Comparison of ENCODE assay signal across 9 cellular contexts in the genomic region with DNA sequence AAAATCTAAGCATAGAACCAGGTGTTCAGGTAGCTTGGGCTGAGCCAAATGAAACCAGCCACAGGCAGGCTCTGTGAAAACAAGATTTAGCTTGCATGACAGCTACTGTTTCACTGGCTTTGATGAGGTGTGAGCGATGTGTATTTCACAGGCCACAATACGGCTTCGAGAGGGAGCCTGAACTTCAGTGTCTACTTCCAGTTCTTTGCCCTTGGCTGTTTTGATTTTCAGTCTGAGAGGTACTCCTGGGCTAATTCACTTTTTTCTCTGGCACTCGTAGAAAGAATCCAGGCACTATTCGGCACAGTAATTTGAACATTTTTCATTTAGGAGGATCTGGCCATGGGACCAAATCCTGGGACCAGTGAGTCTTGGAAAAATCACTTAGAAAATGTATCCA.
A peak's percentile ranks its signal among the peaks of the same experiment; 100 is the strongest.
DNase-seq lines count a peak whose midpoint lies in the region; ATAC-seq and TF ChIP-seq lines count a peak whose summit lies in the region.
"Had no signal": no experiment of that assay in that cellular context is flagged by ENCODE, and none has a peak within 500 bp of the region (broad histone marks: within the 10 kb centered on the region; RNA-seq: fewer than 3 reads in every experiment).

No MANE protein-coding gene starts in this region.

- peaks cover 16% of the 10 kb centered on the region for H3F3A ChIP-seq in GM23248 (ENCODE audit: insufficient read depth)

- H3K27me3 ChIP-seq in GM23248 (replicated peaks; ENCODE audit: insufficient read depth) (no peaks in the 10 kb centered on the region), endodermal cell (ENCODE audit: control insufficient read depth, insufficient read depth, low read length, poor library complexity, severe bottlenecking) (no peaks in the 10 kb centered on the region), sigmoid colon (no peaks in the 10 kb centered on the region)

- no peaks in the 10 kb centered on the region for H3K9me3 ChIP-seq in GM23248 (ENCODE audit: low read depth)
- H3K9me3 ChIP-seq in endodermal cell (ENCODE audit: control insufficient read depth, low read length), result no peaks in the 10 kb centered on the region
- H3K9me3 ChIP-seq in sigmoid colon, result no peaks in the 10 kb centered on the region

- H3K36me3 Mint-ChIP-seq in endodermal cell (ENCODE audit: low read depth), result no peaks in the 10 kb centered on the region

- no peaks in the 10 kb centered on the region for H3K9me3 Mint-ChIP-seq in endodermal cell

- H3K4me2 ChIP-seq in GM23248 (ENCODE audit: unreplicated experiment), result peak overlapping the region; percentile 76

- peak overlapping the region; percentile 36 for H3K4me3 ChIP-seq in GM23248
- H3K4me3 ChIP-seq in endodermal cell (ENCODE audit: low read length), result no peak overlapping the region
- H3K4me3 ChIP-seq in sigmoid colon, result no peak overlapping the region

- H2AFZ ChIP-seq in GM23248, result no peak overlapping the region

- no peaks in the 10 kb centered on the region for H3K79me2 ChIP-seq in GM23248 (ENCODE audit: insufficient read depth)

- peak overlapping the region; percentile 78 for H3K27ac ChIP-seq in GM23248
- peak overlapping the region; percentile 35 for H3K27ac ChIP-seq in endodermal cell (ENCODE audit: low read depth, low read length)
- H3K27ac ChIP-seq in sigmoid colon, result peak overlapping the region in 3 of 4 donors; percentile 30 to 84 (median 83)

- TF ChIP-seq CTCF in endodermal cell (conservative IDR thresholded peaks at IDR 0.05), result no peak
- no peak for TF ChIP-seq CTCF in sigmoid colon (IDR thresholded peaks at IDR 0.05)

- no peaks in the 10 kb centered on the region for H3K27me3 Mint-ChIP-seq in endodermal cell (ENCODE audit: insufficient read depth)

- H3K4me3 Mint-ChIP-seq in endodermal cell, result no peak overlapping the region

- no peaks in the 10 kb centered on the region for H3K9me2 ChIP-seq in GM23248 (ENCODE audit: insufficient read depth)

- no peak for TF ChIP-seq EP300 in sigmoid colon (IDR thresholded peaks at IDR 0.05)

- H3K4me1 Mint-ChIP-seq in endodermal cell, result peaks cover 9% of the 10 kb centered on the region

- H3K9ac ChIP-seq in GM23248, result peak overlapping the region; percentile 51
- no peak overlapping the region for H3K9ac ChIP-seq in endodermal cell (ENCODE audit: extremely low read depth, low read length, poor library complexity, severe bottlenecking)

- H3K27ac Mint-ChIP-seq in endodermal cell, result no peak overlapping the region

- intact Hi-C loops in sigmoid colon (cut with DNase I), result loop anchor here (5.0 kb wide), 1 partner anchor 77 kb away; no protein-coding TSS in a partner anchor

- H4K20me1 ChIP-seq in GM23248 (ENCODE audit: insufficient read depth), result no peaks in the 10 kb centered on the region

- H3K4me1 ChIP-seq in GM23248 (ENCODE audit: insufficient read depth) (peaks cover 33% of the 10 kb centered on the region), endodermal cell (ENCODE audit: control insufficient read depth, insufficient read depth, low read length) (no peaks in the 10 kb centered on the region), sigmoid colon (peaks cover 0 to 35% (median 26%) of the 10 kb centered on the region in 4 donors)

- in situ Hi-C loops in GM23248 (cut with MboI), result no loop called here

- TF ChIP-seq POLR2A in sigmoid colon (IDR thresholded peaks at IDR 0.05), result no peak

- ATAC-seq in HG03045 (IDR thresholded peaks at IDR 0.05; ENCODE audit: unreplicated experiment), result no peak

- H3K36me3 ChIP-seq in GM23248 (ENCODE audit: low read depth), result no peaks in the 10 kb centered on the region
- H3K36me3 ChIP-seq in endodermal cell (ENCODE audit: control insufficient read depth, insufficient read depth, low read length), result no peaks in the 10 kb centered on the region
- no peaks in the 10 kb centered on the region for H3K36me3 ChIP-seq in sigmoid colon

- DNase-seq in GM23248 (peak; percentile 67), NCI-H2171 (lab: John Stamatoyannopoulos, UW) (peak; percentile 34), endodermal cell (no peak), sigmoid colon (no peak), amniotic stem cell (lab: John Stamatoyannopoulos, UW) (no peak), NCI-H510A (lab: John Stamatoyannopoulos, UW) (no peak)
- DNase-seq in effector CD8-positive, alpha-beta T cell (lab: John Stamatoyannopoulos, UW), result no peak
- DNase-seq: effector memory CD4-positive, alpha-beta T cell had no signal

- 30 to 31% methylated on average over 5 of the region's 5 CpGs for WGBS in GM23248 (ENCODE audit: low coverage in 1 of 2, low lambda C conversion rate in 2 of 2, missing lambda C conversion rate in 2 of 2), 2 experiments
- WGBS in endodermal cell (ENCODE audit: insufficient coverage in 1 of 2, insufficient read length in 1 of 2), 2 experiments, result 88 to 95% methylated on average over 5 of the region's 5 CpGs
- 76 to 85% methylated on average over 5 of the region's 5 CpGs for WGBS in sigmoid colon, 2 donors

Comparison
In these comparisons a context has a peak if more than half of its experiments do, and no peak if none do; other contexts are left out.
1. DNase-seq: peak in GM23248 (single experiment) and NCI-H2171 (single experiment); none in endodermal cell (single experiment), sigmoid colon (single experiment), amniotic stem cell (single experiment), NCI-H510A (single experiment) and effector CD8-positive, alpha-beta T cell (single experiment).
2. Peak in every context shown above with its lines, with median percentiles within 50 percentile points of each other: H3K27ac ChIP-seq.